In the genomic region with DNA sequence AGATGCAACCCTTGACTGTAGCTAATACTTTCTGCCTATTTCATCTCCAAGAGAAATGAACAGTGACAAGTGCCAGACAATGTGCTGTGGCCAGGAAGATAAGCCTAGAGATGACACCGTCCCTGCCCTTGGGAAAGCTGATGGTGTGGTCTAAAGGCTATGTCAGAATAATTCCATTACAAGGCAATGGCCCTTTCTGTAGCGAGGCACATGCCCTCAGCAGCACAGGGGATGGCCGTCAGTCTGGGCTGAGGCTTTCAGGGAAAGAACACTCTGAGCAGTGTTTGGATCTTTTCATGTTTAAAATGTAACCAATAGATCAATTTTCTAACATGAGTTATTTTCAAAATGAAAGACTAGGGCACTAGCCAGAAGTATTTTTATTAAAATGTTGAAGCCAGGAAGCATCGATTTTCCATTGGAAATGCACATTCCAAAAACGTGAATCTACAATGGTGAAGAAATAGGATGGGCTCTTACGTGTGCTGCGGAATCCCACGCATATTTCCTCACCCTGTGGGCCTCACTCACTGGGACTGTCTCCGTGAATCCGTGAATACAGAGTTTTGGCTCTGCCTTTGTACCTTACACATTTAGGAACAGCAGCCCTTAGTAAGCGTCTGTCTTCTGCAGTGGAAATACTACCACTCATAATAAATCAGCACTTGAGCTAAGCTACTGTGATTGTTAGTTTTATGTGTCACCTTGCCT, we compare ENCODE assay signal across 21 cellular contexts. TPM values are rescaled to one million over a fixed set of nuclear protein-coding genes. Genes with fewer than 3 reads are reported as not detected.
DNase-seq lines count a peak whose midpoint lies in the region; ATAC-seq and TF ChIP-seq lines count a peak whose summit lies in the region.
"Had no signal": no experiment of that assay in that cellular context is flagged by ENCODE, and none has a peak within 500 bp of the region (broad histone marks: within the 10 kb centered on the region; RNA-seq: fewer than 3 reads in every experiment).

No MANE protein-coding gene starts in this region.

- H3K27ac ChIP-seq in ascending aorta (peak overlapping the region; percentile 39 to 52), gastroesophageal sphincter (peak overlapping the region in 3 of 4 donors; percentile 71 to 82 (median 81)), stomach (peak overlapping the region in 3 of 5 donors; percentile 34 to 76 (median 36)), hepatocyte (no peak overlapping the region)
- H3K27ac ChIP-seq: PC-9, vagina had no signal

- no peak for ATAC-seq in gastroesophageal sphincter
- ATAC-seq in natural killer cell, result no peak
- ATAC-seq: activated T-helper 17 cell treated with anti-CD3 and anti-CD28 coated beads, Interleukin-2, amount 50 U/mL, for 72 hours; gastrocnemius medialis; WTC11 had no signal

- H3K27me3 ChIP-seq in ascending aorta, result no peaks in the 10 kb centered on the region
- H3K27me3 ChIP-seq in gastroesophageal sphincter, result no peaks in the 10 kb centered on the region
- H3K27me3 ChIP-seq in stomach, result no peaks in the 10 kb centered on the region
- H3K27me3 ChIP-seq in hepatocyte, result no peaks in the 10 kb centered on the region
- H3K27me3 ChIP-seq: gastrocnemius medialis, vagina had no signal

- no peaks in the 10 kb centered on the region for H3K36me3 Mint-ChIP-seq in natural killer cell
- H3K36me3 Mint-ChIP-seq: activated naive CD4-positive, alpha-beta T cell treated with anti-CD3 and anti-CD28 coated beads, Interleukin-2, amount 50 U/mL, for 24 hours; WTC11 had no signal

- WGBS in gastroesophageal sphincter (ENCODE audit: low coverage in 1 of 2), 2 donors, result 67 to 68% methylated on average over 9 of the region's 11 CpGs
- WGBS in stomach, 5 donors, result 76 to 90% (median 86%) methylated on average over 11 of the region's 11 CpGs
- 92% methylated on average over 11 of the region's 11 CpGs for WGBS in hepatocyte (ENCODE audit: low lambda C conversion rate, missing lambda C conversion rate)

- no peak overlapping the region for H3K4me3 ChIP-seq in ascending aorta
- H3K4me3 ChIP-seq in gastroesophageal sphincter, result no peak overlapping the region
- H3K4me3 ChIP-seq in stomach, result no peak overlapping the region
- H3K4me3 ChIP-seq in hepatocyte, result no peak overlapping the region
- H3K4me3 ChIP-seq: gastrocnemius medialis, PC-9, vagina had no signal

- peaks cover 0 to 21% of the 10 kb centered on the region in 2 donors for H3K27me3 Mint-ChIP-seq in natural killer cell (ENCODE audit: low read depth in 2 of 2)
- H3K27me3 Mint-ChIP-seq: activated naive CD4-positive, alpha-beta T cell treated with anti-CD3 and anti-CD28 coated beads, Interleukin-2, amount 50 U/mL, for 24 hours had no signal

- TF ChIP-seq CTCF in ascending aorta (IDR thresholded peaks at IDR 0.05), result no peak
- no peak for TF ChIP-seq CTCF in gastroesophageal sphincter (IDR thresholded peaks at IDR 0.05)
- no peak for TF ChIP-seq CTCF in stomach (IDR thresholded peaks at IDR 0.05)
- TF ChIP-seq CTCF in hepatocyte (IDR thresholded peaks at IDR 0.05; ENCODE audit: poor library complexity), result no peak
- TF ChIP-seq CTCF in natural killer cell (IDR thresholded peaks at IDR 0.05), result no peak

- no peak for TF ChIP-seq EP300 in gastroesophageal sphincter (IDR thresholded peaks at IDR 0.05)
- TF ChIP-seq EP300 in stomach (IDR thresholded peaks at IDR 0.05), result no peak

- no peaks in the 10 kb centered on the region for H3K4me1 Mint-ChIP-seq in natural killer cell
- H3K4me1 Mint-ChIP-seq: activated naive CD4-positive, alpha-beta T cell treated with anti-CD3 and anti-CD28 coated beads, Interleukin-2, amount 50 U/mL, for 24 hours; activated T-helper 17 cell treated with anti-CD3 and anti-CD28 coated beads, Interleukin-2, amount 50 U/mL, for 72 hours; WTC11 had no signal

- H3K4me3 Mint-ChIP-seq in natural killer cell, result no peak overlapping the region
- H3K4me3 Mint-ChIP-seq: activated naive CD4-positive, alpha-beta T cell treated with anti-CD3 and anti-CD28 coated beads, Interleukin-2, amount 50 U/mL, for 24 hours; activated T-helper 17 cell treated with anti-CD3 and anti-CD28 coated beads, Interleukin-2, amount 50 U/mL, for 72 hours; WTC11 had no signal

- intact Hi-C loops in ascending aorta (cut with DNase I) (no loop called here), stomach (cut with DNase I; ENCODE audit: low total_unique reads) (no loop called here), natural killer cell (cut with micrococcal nuclease) (no loop called here)

- H3K27ac Mint-ChIP-seq in natural killer cell, result no peak overlapping the region
- H3K27ac Mint-ChIP-seq: activated naive CD4-positive, alpha-beta T cell treated with anti-CD3 and anti-CD28 coated beads, Interleukin-2, amount 50 U/mL, for 24 hours; activated T-helper 17 cell treated with anti-CD3 and anti-CD28 coated beads, Interleukin-2, amount 50 U/mL, for 72 hours; WTC11 had no signal

- H3K79me2 ChIP-seq in hepatocyte, result peaks cover 11% of the 10 kb centered on the region

- H3K4me2 ChIP-seq in hepatocyte, result no peak overlapping the region
- H3K4me2 ChIP-seq: PC-9 had no signal

- peaks cover 6 to 11% of the 10 kb centered on the region in 2 donors for H3K36me3 ChIP-seq in ascending aorta
- H3K36me3 ChIP-seq in gastroesophageal sphincter, result peaks cover 0 to 15% of the 10 kb centered on the region in 2 donors
- peaks cover 0 to 5% (median 0%) of the 10 kb centered on the region in 4 donors for H3K36me3 ChIP-seq in stomach
- H3K36me3 ChIP-seq in hepatocyte (replicated peaks; ENCODE audit: insufficient read depth, low read depth), result no peaks in the 10 kb centered on the region
- H3K36me3 ChIP-seq: gastrocnemius medialis, vagina had no signal

- TF ChIP-seq POLR2A in gastroesophageal sphincter (IDR thresholded peaks at IDR 0.05) (no peak), stomach (IDR thresholded peaks at IDR 0.05) (no peak)

- peaks cover 11 to 55% of the 10 kb centered on the region in 2 donors for H3K4me1 ChIP-seq in ascending aorta
- peaks cover 9 to 98% (median 34%) of the 10 kb centered on the region in 3 donors for H3K4me1 ChIP-seq in gastroesophageal sphincter
- peaks cover 7 to 83% (median 29%) of the 10 kb centered on the region in 4 donors for H3K4me1 ChIP-seq in stomach
- no peaks in the 10 kb centered on the region for H3K4me1 ChIP-seq in hepatocyte (ENCODE audit: insufficient read depth)

- no peaks in the 10 kb centered on the region for H3K9me3 Mint-ChIP-seq in natural killer cell
- H3K9me3 Mint-ChIP-seq: activated naive CD4-positive, alpha-beta T cell treated with anti-CD3 and anti-CD28 coated beads, Interleukin-2, amount 50 U/mL, for 24 hours; activated T-helper 17 cell treated with anti-CD3 and anti-CD28 coated beads, Interleukin-2, amount 50 U/mL, for 72 hours; WTC11 had no signal

- H2AFZ ChIP-seq in hepatocyte, result no peak overlapping the region
- H2AFZ ChIP-seq: PC-9 had no signal

- H4K20me1 ChIP-seq in hepatocyte (ENCODE audit: insufficient read depth, poor library complexity, severe bottlenecking), result no peaks in the 10 kb centered on the region

- DNase-seq in ELR (ENCODE audit: low read depth) (peak; percentile 63), ascending aorta (ENCODE audit: low spot score in 2 of 2) (peak in 1 of 2 donors; percentile 55), stomach (no peak), hepatocyte (ENCODE audit: low spot score) (no peak), HuH-7.5 (ENCODE audit: low spot score) (no peak), natural killer cell (no peak), DMS153 (lab: John Stamatoyannopoulos, UW) (no peak)
- DNase-seq: activated CD8-positive, alpha-beta memory T cell treated with anti-CD3 and anti-CD28 coated beads, Interleukin-2, amount 50 U/mL, for 4 hours; DND-41; gastrocnemius medialis; KBM-7; MM.1S; NCI-H1417; PC-9; SHP77; T1000 had no signal

- no peaks in the 10 kb centered on the region for H3K9me2 ChIP-seq in hepatocyte (replicated peaks; ENCODE audit: insufficient read depth)

- H3K9me3 ChIP-seq in ascending aorta, result no peaks in the 10 kb centered on the region
- H3K9me3 ChIP-seq in gastroesophageal sphincter, result no peaks in the 10 kb centered on the region
- H3K9me3 ChIP-seq in stomach, result no peaks in the 10 kb centered on the region
- H3K9me3 ChIP-seq in hepatocyte (ENCODE audit: low read depth), result no peaks in the 10 kb centered on the region
- H3K9me3 ChIP-seq: gastrocnemius medialis, vagina had no signal

RNA-seq across cellular contexts. Expression of gene COL4A1, which starts 22.0 kb away (rescaled TPM):
- total RNA-seq in ascending aorta, result 756 TPM
- 100 to 1,000 TPM; 278 to 618 (median 440) TPM for total RNA-seq in gastroesophageal sphincter
- total RNA-seq in stomach, result 100 to 1,000 TPM; 132 to 798 (median 175) TPM
- 10 to 100 TPM; 18.8 to 59.0 (median 30.6) TPM for polyA plus RNA-seq in stomach
- total RNA-seq in hepatocyte, result 223 and 269 TPM in 2 replicates
- polyA plus RNA-seq in hepatocyte, result 138 and 140 TPM in 2 replicates
- not detected for total RNA-seq in natural killer cell
- total RNA-seq: activated T-helper 17 cell treated with anti-CD3 and anti-CD28 coated beads, Interleukin-2, amount 50 U/mL, for 72 hours had no signal

RNA-seq across cellular contexts. Expression of gene COL4A2, which starts 22.1 kb away (rescaled TPM):
- total RNA-seq in ascending aorta, result 1,227 TPM
- total RNA-seq in gastroesophageal sphincter, result 100 to 1,000 TPM; 478 to 945 (median 543) TPM
- 100 to 1,000 TPM; 134 to 531 (median 366) TPM for total RNA-seq in stomach
- polyA plus RNA-seq in stomach, result 10 to 100 TPM; 24.0 to 96.6 (median 38.4) TPM
- 126 and 171 TPM in 2 replicates for total RNA-seq in hepatocyte
- polyA plus RNA-seq in hepatocyte, result 220 and 221 TPM in 2 replicates
- total RNA-seq in natural killer cell, result not detected

Comparison
In these comparisons a context has a peak if more than half of its experiments do, and no peak if none do; other contexts are left out.
1. RNA of gene COL4A1, which starts 22.0 kb away (total RNA-seq): 756 TPM in ascending aorta (single experiment), 278 to 618 TPM in gastroesophageal sphincter, 223 to 269 TPM in hepatocyte and 132 to 798 TPM in stomach; not detected in natural killer cell; every median in the first group is over 100 times any median in the second.
2. RNA of gene COL4A2, which starts 22.1 kb away (total RNA-seq): 1,227 TPM in ascending aorta (single experiment), 478 to 945 TPM in gastroesophageal sphincter, 134 to 531 TPM in stomach and 126 to 171 TPM in hepatocyte; not detected in natural killer cell; every median in the first group is over 10 times any median in the second.